ENCODE assay signal across 9 cellular contexts in genomic region chr19:56508282-56508778, GRCh38. TPM values are rescaled to one million over a fixed set of nuclear protein-coding genes. Genes with fewer than 3 reads are reported as not detected.
DNase-seq lines count a peak whose midpoint lies in the region; ATAC-seq, FAIRE-seq and TF ChIP-seq lines count a peak whose summit lies in the region.
"Had no signal": no experiment of that assay in that cellular context is flagged by ENCODE, and none has a peak within 500 bp of the region (broad histone marks: within the 10 kb centered on the region; RNA-seq: fewer than 3 reads in every experiment).

No MANE protein-coding gene starts in this region.

- intact Hi-C loops in right lobe of liver (cut with DNase I), result no loop called here
- intact Hi-C loops in thyroid gland (cut with DNase I), result no loop called here

- peak; percentile 23 for FAIRE-seq in bronchial epithelial cell (lab: Jason Lieb, UNC)

- no peak for TF ChIP-seq POLR2A in right lobe of liver (IDR thresholded peaks at IDR 0.05)
- no peak for TF ChIP-seq POLR2A in thyroid gland (IDR thresholded peaks at IDR 0.05)

- 5% methylated on average over 17 of the region's 17 CpGs for WGBS in right lobe of liver (ENCODE audit: insufficient coverage, low coverage, low lambda C conversion rate, missing lambda C conversion rate)
- WGBS in thyroid gland, 2 donors, result 5 to 7% methylated on average over 17 of the region's 17 CpGs

- ATAC-seq in right lobe of liver (no peak), HG03097 (IDR thresholded peaks at IDR 0.05; ENCODE audit: low FRiP score, unreplicated experiment) (no peak), GM18867 (IDR thresholded peaks at IDR 0.05; ENCODE audit: unreplicated experiment) (no peak)

- H3K27ac ChIP-seq in right lobe of liver (peak overlapping the region in 1 of 3 donors; percentile 96), thyroid gland (peak overlapping the region; percentile 91 to 97 (median 96))

- H3K4me3 ChIP-seq in bronchial epithelial cell (ENCODE audit: low read depth, low read length) (peak overlapping the region; percentile 61), right lobe of liver (peak overlapping the region; percentile 53 to 73 (median 58)), thyroid gland (replicated peaks in 1 of 3) (peak overlapping the region; percentile 16 to 66 (median 43))

- no peaks in the 10 kb centered on the region for H3K27me3 ChIP-seq in bronchial epithelial cell (ENCODE audit: control insufficient read depth, insufficient read depth, low read length)
- no peaks in the 10 kb centered on the region for H3K27me3 ChIP-seq in right lobe of liver
- H3K27me3 ChIP-seq in thyroid gland, result no peaks in the 10 kb centered on the region

- H3K4me1 ChIP-seq in right lobe of liver (peaks cover 0 to 4% (median 0%) of the 10 kb centered on the region in 4 donors), thyroid gland (peaks cover 5 to 6% of the 10 kb centered on the region in 2 donors)

- DNase-seq in DMS 273 (lab: John Stamatoyannopoulos, UW; ENCODE audit: unreplicated experiment) (peak; percentile 33), DMS 273 treated with DMSO at 0.1 percent for 48 hours (lab: John Stamatoyannopoulos, UW) (no peak), bronchial epithelial cell (ENCODE audit: low read depth) (peak; percentile 15), right lobe of liver (no peak), thyroid gland (no peak), HuH-7 (ENCODE audit: low spot score) (no peak)
- DNase-seq: 8988T had no signal

- TF ChIP-seq CTCF in bronchial epithelial cell (IDR thresholded peaks at IDR 0.05; ENCODE audit: insufficient read depth, low read length, severe bottlenecking) (no peak), right lobe of liver (IDR thresholded peaks at IDR 0.05) (no peak), thyroid gland (IDR thresholded peaks at IDR 0.05) (no peak)

- H3K36me3 ChIP-seq in bronchial epithelial cell (ENCODE audit: control insufficient read depth, insufficient read depth, low read length) (no peaks in the 10 kb centered on the region), right lobe of liver (peaks cover 0 to 3% (median 0%) of the 10 kb centered on the region in 4 donors), thyroid gland (no peaks in the 10 kb centered on the region)

- H3K9me3 ChIP-seq in right lobe of liver, result peaks cover 0 to 24% (median 2%) of the 10 kb centered on the region in 4 donors
- no peaks in the 10 kb centered on the region for H3K9me3 ChIP-seq in thyroid gland

RNA-seq across cellular contexts. Expression of gene ZNF471, which starts 0.7 kb away (rescaled TPM):
- total RNA-seq in bronchial epithelial cell, result 1.3 and 3.1 TPM in 2 replicates
- total RNA-seq in right lobe of liver, result 1 to 10 TPM; 1.1 to 3.6 (median 2.2) TPM
- total RNA-seq in thyroid gland, result 10 to 100 TPM in 1 of 4 donors, 1 to 10 TPM in 3; 8.5 to 10.8 (median 9.1) TPM

RNA-seq across cellular contexts. Expression of gene ZFP28, which starts 30.4 kb away (rescaled TPM):
- 5.3 and 7.4 TPM in 2 replicates for total RNA-seq in bronchial epithelial cell
- total RNA-seq in right lobe of liver, result 1 to 10 TPM in 1 of 6 experiments, under 1 TPM in 5; 0.53 to 2.6 (median 0.77) TPM
- total RNA-seq in thyroid gland, result 1 to 10 TPM; 6.6 to 9.8 (median 9.5) TPM

RNA-seq across cellular contexts. Expression of gene ZNF667, which starts 31.2 kb away (rescaled TPM):
- total RNA-seq in bronchial epithelial cell (1.2 and 2.6 TPM in 2 replicates), right lobe of liver (1 to 10 TPM in 1 of 6 experiments, under 1 TPM in 5; 0.56 to 2.0 (median 0.69) TPM), thyroid gland (10 to 100 TPM in 3 of 4 donors, 1 to 10 TPM in 1; 8.6 to 22.2 (median 15.8) TPM)

RNA-seq across cellular contexts. Expression of gene ZNF470, which starts 58.9 kb away (rescaled TPM):
- total RNA-seq in bronchial epithelial cell, result 2.9 and 4.4 TPM in 2 replicates
- total RNA-seq in right lobe of liver, result 1 to 10 TPM; 1.2 to 5.7 (median 2.9) TPM
- 1 to 10 TPM; 3.4 to 7.1 (median 5.6) TPM for total RNA-seq in thyroid gland

Comparison
In these comparisons a context has a peak if more than half of its experiments do, and no peak if none do; other contexts are left out.
1. DNase-seq: peak in DMS 273 (single experiment) and bronchial epithelial cell (single experiment); none in DMS 273 treated with DMSO at 0.1 percent for 48 hours (single experiment), right lobe of liver (0 of 3), thyroid gland (0 of 2) and HuH-7 (single experiment).
2. Peak in every context shown above with its lines, with median percentiles within 50 percentile points of each other: H3K4me3 ChIP-seq.